ENCODE assay signal across 17 cellular contexts in genomic region chr20:49029203-49029602, GRCh38. TPM values are rescaled to one million over a fixed set of nuclear protein-coding genes. Genes with fewer than 3 reads are reported as not detected.
DNase-seq lines count a peak whose midpoint lies in the region; ATAC-seq, FAIRE-seq and TF ChIP-seq lines count a peak whose summit lies in the region.
"Had no signal": no experiment of that assay in that cellular context is flagged by ENCODE, and none has a peak within 500 bp of the region (broad histone marks: within the 10 kb centered on the region; RNA-seq: fewer than 3 reads in every experiment).

No MANE protein-coding gene starts in this region.

- H3K4me1 Mint-ChIP-seq in astrocyte (ENCODE audit: low read depth, unreplicated experiment) = no peaks in the 10 kb centered on the region
- no peaks in the 10 kb centered on the region for H3K4me1 Mint-ChIP-seq in nephron progenitor cell

- TF ChIP-seq CTCF in AG04449 (IDR thresholded peaks at IDR 0.05; ENCODE audit: insufficient read depth, low read length, missing control alignments) = no peak
- TF ChIP-seq CTCF in astrocyte (IDR thresholded peaks at IDR 0.05; ENCODE audit: insufficient read depth, low read depth, low read length) = no peak
- TF ChIP-seq CTCF in gastroesophageal sphincter (IDR thresholded peaks at IDR 0.05) = no peak
- TF ChIP-seq CTCF in nephron progenitor cell (IDR thresholded peaks at IDR 0.05) = no peak

- H2AFZ ChIP-seq in GM23248 (no peak overlapping the region), astrocyte (ENCODE audit: low read depth, low read length) (no peak overlapping the region)

- peak; percentile 77 for ATAC-seq in gastroesophageal sphincter
- ATAC-seq: CD8-positive, alpha-beta T cell had no signal

- in situ Hi-C loops in GM23248 (cut with MboI) = no loop called here

- H3K27me3 Mint-ChIP-seq in astrocyte (ENCODE audit: low read depth, unreplicated experiment) (no peaks in the 10 kb centered on the region), nephron progenitor cell (ENCODE audit: low read depth, poor library complexity) (no peaks in the 10 kb centered on the region)

- no peak for FAIRE-seq in astrocyte (lab: Jason Lieb, UNC)
- FAIRE-seq: H1, RCC 7860 had no signal

- H3K4me2 ChIP-seq in GM23248 (ENCODE audit: unreplicated experiment) = no peak overlapping the region
- no peak overlapping the region for H3K4me2 ChIP-seq in astrocyte (ENCODE audit: low read length)

- H3K9ac ChIP-seq in GM23248 = peak overlapping the region; percentile 35; the same call in 1 of the 2 replicates
- H3K9ac ChIP-seq in astrocyte (ENCODE audit: low read length) = no peak overlapping the region

- H4K20me1 ChIP-seq in GM23248 (ENCODE audit: insufficient read depth) (no peaks in the 10 kb centered on the region), astrocyte (ENCODE audit: insufficient read depth, low read length) (peaks cover 3% of the 10 kb centered on the region)

- no peaks in the 10 kb centered on the region for H3K27me3 ChIP-seq in GM23248 (replicated peaks; ENCODE audit: insufficient read depth)
- H3K27me3 ChIP-seq in astrocyte (ENCODE audit: insufficient read depth, low read length) = no peaks in the 10 kb centered on the region
- H3K27me3 ChIP-seq in gastroesophageal sphincter = no peaks in the 10 kb centered on the region
- H3K27me3 ChIP-seq: BE2C had no signal

- H3K4me3 Mint-ChIP-seq in astrocyte (ENCODE audit: unreplicated experiment) (no peak overlapping the region), nephron progenitor cell (no peak overlapping the region)
- H3K4me3 Mint-ChIP-seq: CD8-positive, alpha-beta T cell had no signal

- no peaks in the 10 kb centered on the region for H3K9me3 Mint-ChIP-seq in astrocyte (ENCODE audit: unreplicated experiment)
- no peaks in the 10 kb centered on the region for H3K9me3 Mint-ChIP-seq in nephron progenitor cell
- H3K9me3 Mint-ChIP-seq: CD8-positive, alpha-beta T cell had no signal

- H3K36me3 ChIP-seq in GM23248 (ENCODE audit: low read depth) (peaks cover 41% of the 10 kb centered on the region), astrocyte (ENCODE audit: insufficient read depth, low read length) (peaks cover 34% of the 10 kb centered on the region), gastroesophageal sphincter (peaks cover 0 to 87% of the 10 kb centered on the region in 2 donors)

- H3K79me2 ChIP-seq in GM23248 (ENCODE audit: insufficient read depth) = no peaks in the 10 kb centered on the region
- H3K79me2 ChIP-seq in astrocyte (ENCODE audit: insufficient read depth, low read length) = no peaks in the 10 kb centered on the region

- DNase-seq in AG04449 (ENCODE audit: low read depth, low spot score) (peak; percentile 28), GM23248 (peak; percentile 72), astrocyte (ENCODE audit: low read depth) (peak; percentile 59), NCI-H2171 treated with DMSO at 0.1 percent for 48 hours (lab: John Stamatoyannopoulos, UW) (no peak), nephron progenitor cell (no peak), NCI-H1092 (lab: John Stamatoyannopoulos, UW) (no peak), pons (ENCODE audit: low spot score) (no peak)
- DNase-seq: CD8-positive, alpha-beta T cell; DND-41; GF-D8; MM.1S; NCI-H1105 treated with DMSO at 0.1 percent for 48 hours; NCI-H1930 had no signal

- TF ChIP-seq POLR2A in gastroesophageal sphincter (IDR thresholded peaks at IDR 0.05) = no peak

- H3K27ac Mint-ChIP-seq in astrocyte (ENCODE audit: unreplicated experiment) = no peak overlapping the region
- no peak overlapping the region for H3K27ac Mint-ChIP-seq in nephron progenitor cell
- H3K27ac Mint-ChIP-seq: CD8-positive, alpha-beta T cell had no signal

- TF ChIP-seq EP300 in gastroesophageal sphincter (IDR thresholded peaks at IDR 0.05) = no peak

- H3K9me2 ChIP-seq in GM23248 (ENCODE audit: insufficient read depth) = no peaks in the 10 kb centered on the region

- H3K36me3 Mint-ChIP-seq in astrocyte (ENCODE audit: low read depth, unreplicated experiment) = peaks cover 5% of the 10 kb centered on the region
- peaks cover 48% of the 10 kb centered on the region for H3K36me3 Mint-ChIP-seq in nephron progenitor cell (ENCODE audit: low read depth)

- H3K9me3 ChIP-seq in GM23248 (ENCODE audit: low read depth) = no peaks in the 10 kb centered on the region
- H3K9me3 ChIP-seq in astrocyte (ENCODE audit: insufficient read depth, low read depth, low read length) = no peaks in the 10 kb centered on the region
- H3K9me3 ChIP-seq in gastroesophageal sphincter = no peaks in the 10 kb centered on the region
- H3K9me3 ChIP-seq: BE2C had no signal

- CTCF ChIA-PET in AG04449 (lab: Yijun Ruan, JAX) = interaction anchor here (0.7 to 3.7 kb wide), 6 partner anchors 9 to 187 kb away, joined by 3 to 20 read pairs (median 4); no protein-coding TSS in a partner anchor

- H3K4me1 ChIP-seq in GM23248 (ENCODE audit: insufficient read depth) (peaks cover 9% of the 10 kb centered on the region), astrocyte (ENCODE audit: insufficient read depth, low read length) (no peaks in the 10 kb centered on the region), gastroesophageal sphincter (peaks cover 0 to 32% (median 0%) of the 10 kb centered on the region in 3 donors)
- H3K4me1 ChIP-seq: BE2C had no signal

- 58 to 61% methylated on average over 1 of the region's 1 CpG for WGBS in GM23248 (ENCODE audit: low coverage in 1 of 2, low lambda C conversion rate in 2 of 2, missing lambda C conversion rate in 2 of 2), 2 experiments
- 21 to 57% methylated on average over 1 of the region's 1 CpG for WGBS in gastroesophageal sphincter (ENCODE audit: low coverage in 1 of 2), 2 donors

- peaks cover 24% of the 10 kb centered on the region for H3F3A ChIP-seq in GM23248 (ENCODE audit: insufficient read depth)

- POLR2A ChIA-PET in AG04449 (lab: Yijun Ruan, JAX) = interaction anchor here (0.6 to 1.1 kb wide), 3 partner anchors 10 to 983 kb away, joined by 3 to 4 read pairs (median 3); partner anchors contain the start of gene STAU1

- no peak overlapping the region for H3K4me3 ChIP-seq in AG04449 (ENCODE audit: low read depth, low read length)
- H3K4me3 ChIP-seq in GM23248 = no peak overlapping the region
- H3K4me3 ChIP-seq in astrocyte (ENCODE audit: insufficient read depth, low read depth, low read length) = no peak overlapping the region
- H3K4me3 ChIP-seq in gastroesophageal sphincter = no peak overlapping the region

- peak overlapping the region; percentile 65 for H3K27ac ChIP-seq in GM23248
- no peak overlapping the region for H3K27ac ChIP-seq in astrocyte (ENCODE audit: low read depth, low read length)
- H3K27ac ChIP-seq in gastroesophageal sphincter = peak overlapping the region; percentile 45 to 76 (median 60)

RNA-seq across cellular contexts. Expression of gene CSE1L, which starts 16.9 kb away (rescaled TPM):
- total RNA-seq in GM23248 (2014; rRNA removed; shearing (Covaris generic)) = 90.2 and 96.9 TPM in 2 replicates
- 75.2 and 77.5 TPM in 2 replicates for polyA plus RNA-seq in GM23248 (2016; fragmentation: Nextera tagmentation; extraction: Ambion mirVana)
- 56.6 and 64.1 TPM in 2 replicates for total RNA-seq in astrocyte
- 10 to 100 TPM; 35.8 to 55.6 (median 42.2) TPM for total RNA-seq in gastroesophageal sphincter

Comparison
In these comparisons a context has a peak if more than half of its experiments do, and no peak if none do; other contexts are left out.
1. DNase-seq: peak in AG04449 (single experiment), GM23248 (single experiment) and astrocyte (single experiment); none in NCI-H2171 treated with DMSO at 0.1 percent for 48 hours (single experiment), nephron progenitor cell (single experiment), NCI-H1092 (single experiment) and pons (single experiment).